In the genomic region with DNA sequence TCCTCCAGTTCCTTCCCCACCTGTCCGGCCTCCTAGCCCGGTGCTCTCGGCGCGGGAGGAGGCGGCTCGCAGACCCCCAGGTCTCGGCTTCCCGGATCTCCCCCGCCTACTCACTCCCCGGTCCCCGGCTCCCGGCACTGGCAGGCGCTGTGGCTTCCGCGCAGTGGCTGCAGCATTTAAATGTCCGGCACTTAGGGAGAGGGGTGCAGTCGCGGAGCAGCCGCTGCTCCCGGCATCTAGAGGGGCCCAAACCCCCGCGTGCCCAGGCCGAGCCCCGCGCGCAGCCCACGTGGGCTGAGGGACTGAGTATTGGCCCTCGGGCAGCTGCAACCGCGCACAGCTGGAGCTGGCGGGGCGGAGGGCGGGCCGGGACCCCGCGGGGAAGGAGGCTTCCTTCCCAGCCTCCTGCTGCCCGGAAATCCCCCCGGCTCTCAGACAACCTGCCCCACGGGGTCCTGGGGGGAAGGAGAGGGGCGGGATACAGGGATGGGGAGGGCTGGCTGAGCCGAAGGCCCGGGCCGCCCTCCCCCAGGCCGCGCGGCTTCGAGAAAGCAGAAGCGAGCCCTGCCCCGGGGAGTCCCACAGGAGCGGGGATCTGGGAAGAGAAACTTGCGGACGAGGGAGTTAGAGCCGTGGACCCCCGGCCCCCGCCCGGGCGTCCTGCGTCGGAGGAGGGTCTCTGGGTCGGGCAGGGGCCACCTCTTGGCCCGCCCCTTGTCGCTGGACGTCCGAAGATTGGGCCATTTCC, we compare ENCODE assay signal across 8 cellular contexts. TPM values are rescaled to one million over a fixed set of nuclear protein-coding genes. Genes with fewer than 3 reads are reported as not detected.
A peak's percentile ranks its signal among the peaks of the same experiment; 100 is the strongest.
DNase-seq lines count a peak whose midpoint lies in the region; ATAC-seq and TF ChIP-seq lines count a peak whose summit lies in the region.

No MANE protein-coding gene starts in this region.

- peaks cover 40% of the 10 kb centered on the region for H3K27me3 Mint-ChIP-seq in HFFc6 (ENCODE audit: insufficient read depth)

- H3K27ac Mint-ChIP-seq in HFFc6: no peak overlapping the region

- H3K36me3 Mint-ChIP-seq in HFFc6 (ENCODE audit: low read depth): no peaks in the 10 kb centered on the region

- no peaks in the 10 kb centered on the region for H3K9me3 Mint-ChIP-seq in HFFc6

- TF ChIP-seq CTCF in GM12875 (IDR thresholded peaks at IDR 0.05; ENCODE audit: borderline replicate concordance, insufficient read depth, low read depth, low read length) (no peak), HFFc6 (IDR thresholded peaks at IDR 0.05) (no peak)

- no peaks in the 10 kb centered on the region for H3K4me1 Mint-ChIP-seq in HFFc6 (ENCODE audit: low read depth)

- H3K9me3 ChIP-seq in NT2/D1 (ENCODE audit: insufficient read depth, low read length): no peaks in the 10 kb centered on the region
- no peaks in the 10 kb centered on the region for H3K9me3 ChIP-seq in muscle layer of duodenum (ENCODE audit: control insufficient read depth in 1 of 2, low read length in 2 of 2)

- DNase-seq in NT2/D1 (ENCODE audit: low read depth, low spot score) (no peak), ecto neural progenitor cell (ENCODE audit: low spot score) (peak; percentile 74), NCI-H2107 (lab: John Stamatoyannopoulos, UW) (no peak), nucleus accumbens (lab: John Stamatoyannopoulos, UW) (no peak), HFFc6 (no peak)

- H3K9ac ChIP-seq in NT2/D1 (ENCODE audit: insufficient read length, low read depth): peak overlapping the region; percentile 82

- no peak overlapping the region for H3K27ac ChIP-seq in muscle layer of duodenum (ENCODE audit: low read length)

- peaks cover 66% of the 10 kb centered on the region for H3K27me3 ChIP-seq in NT2/D1 (ENCODE audit: insufficient read depth, insufficient read length)
- H3K27me3 ChIP-seq in muscle layer of duodenum (ENCODE audit: low read depth, low read length): peaks cover 26% of the 10 kb centered on the region

- no peaks in the 10 kb centered on the region for H3K36me3 ChIP-seq in NT2/D1 (ENCODE audit: insufficient read depth, insufficient read length, low read length)
- no peaks in the 10 kb centered on the region for H3K36me3 ChIP-seq in muscle layer of duodenum (ENCODE audit: control insufficient read depth in 1 of 2, insufficient read depth in 2 of 2, low read length in 2 of 2)

- H3K4me3 ChIP-seq in GM12875 (ENCODE audit: low read depth, low read length): peak overlapping the region; percentile 60
- peak overlapping the region; percentile 56 for H3K4me3 ChIP-seq in NT2/D1 (ENCODE audit: insufficient read length, low read depth)
- peak overlapping the region; percentile 16 to 73 for H3K4me3 ChIP-seq in muscle layer of duodenum (ENCODE audit: low read depth in 1 of 2, low read length in 2 of 2)

- no peak for ATAC-seq in GM18520 (IDR thresholded peaks at IDR 0.05; ENCODE audit: unreplicated experiment)

- no peak overlapping the region; the same call in 1 of the 2 replicates for H3K4me3 Mint-ChIP-seq in HFFc6

- H3K4me1 ChIP-seq in NT2/D1 (ENCODE audit: insufficient read depth, insufficient read length) (peaks cover 10% of the 10 kb centered on the region), muscle layer of duodenum (ENCODE audit: control insufficient read depth in 1 of 2, insufficient read depth in 2 of 2, low read length in 2 of 2) (peaks cover 0 to 16% of the 10 kb centered on the region in 2 donors)

RNA-seq across cellular contexts. Expression of gene MMP25, which starts 0.4 kb away (rescaled TPM):
- under 1 TPM in 3 of 6 experiments, not detected in 3; 0.05 to 0.17 (median 0.07) TPM for total RNA-seq in HFFc6 (2021; fragmentation: NEBNext Ultra II Directional; extraction: Animal tissue kit (Norgen Biotek cat#: 25700))

RNA-seq across cellular contexts. Expression of gene BICDL2, which starts 9.2 kb away (rescaled TPM):
- total RNA-seq in HFFc6 (2021; fragmentation: NEBNext Ultra II Directional; extraction: Animal tissue kit (Norgen Biotek cat#: 25700)): not detected

RNA-seq across cellular contexts. Expression of gene IL32, which starts 19.5 kb away (rescaled TPM):
- total RNA-seq in HFFc6 (2021; fragmentation: NEBNext Ultra II Directional; extraction: Animal tissue kit (Norgen Biotek cat#: 25700)): 1 to 10 TPM in 5 of 6 experiments, under 1 TPM in 1; 1.00 to 2.3 (median 1.7) TPM

RNA-seq across cellular contexts. Expression of gene THOC6, which starts 22.1 kb away (rescaled TPM):
- 10 to 100 TPM; 18.2 to 21.6 (median 19.9) TPM for total RNA-seq in HFFc6 (2021; fragmentation: NEBNext Ultra II Directional; extraction: Animal tissue kit (Norgen Biotek cat#: 25700))

RNA-seq across cellular contexts. Expression of gene HCFC1R1, which starts 22.2 kb away (rescaled TPM):
- 10 to 100 TPM; 54.6 to 90.3 (median 83.2) TPM for total RNA-seq in HFFc6 (2021; fragmentation: NEBNext Ultra II Directional; extraction: Animal tissue kit (Norgen Biotek cat#: 25700))
